Comparison of ENCODE assay signal across 7 cellular contexts in genomic region chr2:69830045-69830905, GRCh38. TPM values are rescaled to one million over a fixed set of nuclear protein-coding genes. Genes with fewer than 3 reads are reported as not detected.
DNase-seq lines count a peak whose midpoint lies in the region; ATAC-seq and TF ChIP-seq lines count a peak whose summit lies in the region.

No MANE protein-coding gene starts in this region.

- no peak for TF ChIP-seq CTCF in epithelial cell of proximal tubule (conservative IDR thresholded peaks at IDR 0.05; ENCODE audit: low read depth, low read length)

- DNase-seq in NCI-H2227 treated with DMSO at 0.1 percent for 48 hours (lab: John Stamatoyannopoulos, UW) = peak; percentile 26
- DNase-seq in activated CD8-positive, alpha-beta memory T cell treated with anti-CD3 and anti-CD28 coated beads, Interleukin-2, amount 10 ng/mL, durations not matched to agents 7 days and 5 days = peak; percentile 77
- DNase-seq in epithelial cell of proximal tubule (ENCODE audit: low read depth) = no peak
- peak; percentile 29 for DNase-seq in myocyte (ENCODE audit: low read depth)

- peaks cover 34% of the 10 kb centered on the region for H3K36me3 Mint-ChIP-seq in activated CD8-positive, alpha-beta memory T cell treated with anti-CD3 and anti-CD28 coated beads, Interleukin-2, amount 10 ng/mL, durations not matched to agents 7 days and 5 days
- H3K36me3 Mint-ChIP-seq in stimulated activated naive CD8-positive, alpha-beta T cell treated with anti-CD3 and anti-CD28 coated beads, Interleukin-15, Interleukin-2, amounts not matched to agents 100 ng/mL and 50 ng/mL, for 24 hours (ENCODE audit: low read depth) = peaks cover 39% of the 10 kb centered on the region

- H3K4me1 Mint-ChIP-seq in activated CD8-positive, alpha-beta memory T cell treated with anti-CD3 and anti-CD28 coated beads, Interleukin-2, amount 10 ng/mL, durations not matched to agents 7 days and 5 days = peaks cover 62% of the 10 kb centered on the region
- H3K4me1 Mint-ChIP-seq in stimulated activated naive CD8-positive, alpha-beta T cell treated with anti-CD3 and anti-CD28 coated beads, Interleukin-15, Interleukin-2, amounts not matched to agents 100 ng/mL and 50 ng/mL, for 24 hours (ENCODE audit: low read depth) = peaks cover 70% of the 10 kb centered on the region

- no peaks in the 10 kb centered on the region for H3K9me3 Mint-ChIP-seq in activated CD8-positive, alpha-beta memory T cell treated with anti-CD3 and anti-CD28 coated beads, Interleukin-2, amount 10 ng/mL, durations not matched to agents 7 days and 5 days (ENCODE audit: low read depth)
- H3K9me3 Mint-ChIP-seq in stimulated activated naive CD8-positive, alpha-beta T cell treated with anti-CD3 and anti-CD28 coated beads, Interleukin-15, Interleukin-2, amounts not matched to agents 100 ng/mL and 50 ng/mL, for 24 hours = no peaks in the 10 kb centered on the region

- H3K27me3 Mint-ChIP-seq in activated CD8-positive, alpha-beta memory T cell treated with anti-CD3 and anti-CD28 coated beads, Interleukin-2, amount 10 ng/mL, durations not matched to agents 7 days and 5 days = no peaks in the 10 kb centered on the region
- H3K27me3 Mint-ChIP-seq in stimulated activated naive CD8-positive, alpha-beta T cell treated with anti-CD3 and anti-CD28 coated beads, Interleukin-15, Interleukin-2, amounts not matched to agents 100 ng/mL and 50 ng/mL, for 24 hours = no peaks in the 10 kb centered on the region

- peak; percentile 24 for ATAC-seq in GM18505 (IDR thresholded peaks at IDR 0.05; ENCODE audit: unreplicated experiment)
- peak; percentile 22 for ATAC-seq in HG02798 (IDR thresholded peaks at IDR 0.05; ENCODE audit: poor library complexity, unreplicated experiment)
- ATAC-seq in activated CD8-positive, alpha-beta memory T cell treated with anti-CD3 and anti-CD28 coated beads, Interleukin-2, amount 10 ng/mL, durations not matched to agents 7 days and 5 days = peak; percentile 32

- CTCF ChIA-PET in activated CD8-positive, alpha-beta memory T cell treated with anti-CD3 and anti-CD28 coated beads, Interleukin-2, amount 10 ng/mL, durations not matched to agents 7 days and 5 days (lab: Charles Lee) = interaction anchor here (1.7 to 2.0 kb wide), 2 partner anchors 14 to 106 kb away, joined by 5 to 8 read pairs; no protein-coding TSS in a partner anchor

- H3K4me3 Mint-ChIP-seq in activated CD8-positive, alpha-beta memory T cell treated with anti-CD3 and anti-CD28 coated beads, Interleukin-2, amount 10 ng/mL, durations not matched to agents 7 days and 5 days = peak overlapping the region; percentile 88
- H3K4me3 Mint-ChIP-seq in stimulated activated naive CD8-positive, alpha-beta T cell treated with anti-CD3 and anti-CD28 coated beads, Interleukin-15, Interleukin-2, amounts not matched to agents 100 ng/mL and 50 ng/mL, for 24 hours = peak overlapping the region; percentile 95

- H3K4me3 ChIP-seq in epithelial cell of proximal tubule (ENCODE audit: low read depth, low read length) = peak overlapping the region; percentile 80

- TF ChIP-seq POLR2A in GM18505 (IDR thresholded peaks at IDR 0.05; ENCODE audit: borderline replicate concordance, extremely low read depth, insufficient read depth, insufficient read length) = no peak

- H3K27ac Mint-ChIP-seq in activated CD8-positive, alpha-beta memory T cell treated with anti-CD3 and anti-CD28 coated beads, Interleukin-2, amount 10 ng/mL, durations not matched to agents 7 days and 5 days = peak overlapping the region; percentile 95
- peak overlapping the region; percentile 73 for H3K27ac Mint-ChIP-seq in stimulated activated naive CD8-positive, alpha-beta T cell treated with anti-CD3 and anti-CD28 coated beads, Interleukin-15, Interleukin-2, amounts not matched to agents 100 ng/mL and 50 ng/mL, for 24 hours

RNA-seq across cellular contexts. Expression of gene GMCL1, which starts 0.8 kb away (rescaled TPM):
- total RNA-seq in activated CD8-positive, alpha-beta memory T cell treated with anti-CD3 and anti-CD28 coated beads, Interleukin-2, amount 10 ng/mL, durations not matched to agents 7 days and 5 days = 10 to 100 TPM; 26.5 to 32.6 TPM
- 8.7 and 9.8 TPM in 2 replicates for total RNA-seq in epithelial cell of proximal tubule
- total RNA-seq in myocyte = 9.7 and 13.6 TPM in 2 replicates
- 6.4 TPM for polyA plus RNA-seq in myocyte (2012)
